1 cellular context compared by ENCODE assay signal in the genomic region with DNA sequence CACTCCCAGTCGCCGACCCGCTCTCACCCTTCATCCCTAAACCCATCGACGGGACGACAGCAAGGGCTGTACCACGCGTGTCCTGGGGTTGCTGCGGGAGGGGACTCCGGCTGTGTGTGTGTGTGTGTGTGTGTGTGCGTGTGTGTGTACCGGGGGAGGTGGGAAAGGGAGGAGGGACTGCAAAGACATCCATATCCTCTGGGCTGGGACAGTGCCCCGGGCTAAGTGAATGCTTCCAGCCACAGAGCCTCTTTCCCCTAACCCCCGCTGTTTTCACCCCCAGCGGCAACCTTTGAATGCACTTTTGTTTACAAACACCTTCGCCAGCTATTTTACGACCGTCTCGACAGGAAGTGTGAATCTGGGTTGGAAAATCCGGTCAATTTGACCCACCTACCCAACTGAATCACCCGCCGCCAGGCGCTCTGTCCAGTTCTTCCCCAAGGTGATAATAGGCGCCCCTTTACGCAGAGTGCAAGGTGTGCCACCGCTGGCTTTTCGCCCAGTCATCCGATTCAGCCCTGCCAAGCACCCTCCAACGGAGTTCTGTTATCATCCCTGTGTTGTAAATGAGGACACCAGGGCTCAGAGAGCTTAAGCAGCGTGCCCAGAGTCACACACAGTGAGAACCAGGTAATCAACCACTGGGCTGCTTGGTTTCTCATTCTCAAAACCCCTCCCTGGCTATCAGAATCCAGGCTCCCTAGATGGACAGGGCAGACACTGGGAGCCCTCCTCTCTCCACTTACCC.
TF ChIP-seq lines count a peak whose summit lies in the region.

No MANE protein-coding gene starts in this region.

TF ChIP-seq in GM12878, 131 proteins besides CTCF, POLR2A, EP300 and RAD21 (continued from another document):
- TF ChIP-seq KLF5 (IDR thresholded peaks at IDR 0.05; ENCODE audit: partially characterized antibody) = no peak
- no peak for TF ChIP-seq ESRRA (IDR thresholded peaks at IDR 0.05; ENCODE audit: low read length)
- no peak for TF ChIP-seq FOXM1 (IDR thresholded peaks at IDR 0.05; ENCODE audit: low read depth, low read length)
- TF ChIP-seq ATF7 (IDR thresholded peaks at IDR 0.05; ENCODE audit: low read depth) = no peak
- TF ChIP-seq ETV6 (conservative IDR thresholded peaks at IDR 0.05 in 1 of 2, IDR thresholded peaks at IDR 0.05 in 1 of 2; ENCODE audit: borderline replicate concordance in 1 of 2, low read depth in 1 of 2) = no peak
